28 cellular contexts compared by ENCODE assay signal in genomic region chr13:64083811-64084210, GRCh38.
"Had no signal": no experiment of that assay in that cellular context is flagged by ENCODE, and none has a peak within 500 bp of the region (broad histone marks: within the 10 kb centered on the region; RNA-seq: fewer than 3 reads in every experiment).

No MANE protein-coding gene starts in this region.

- H3K27me3 ChIP-seq: neutrophil, pancreas, right lobe of liver, sigmoid colon, suprapubic skin, testis, tibial artery, transverse colon, upper lobe of right lung, uterus had no signal

- H3K9me3 ChIP-seq: neutrophil, prostate gland, right lobe of liver, sigmoid colon, suprapubic skin, testis, tibial artery, transverse colon, upper lobe of right lung, uterus had no signal

- DNase-seq: naive thymus-derived CD8-positive, alpha-beta T cell; nephron progenitor cell; nucleus accumbens; pancreas; retina; right cardiac atrium; right lobe of liver; sigmoid colon; small intestine; stimulated activated CD4-positive, alpha-beta T cell treated with anti-CD3 and anti-CD28 coated beads, Interleukin-15, amount 100 ng/mL, for 24 hours; stimulated activated CD4-positive, alpha-beta T cell treated with anti-CD3 and anti-CD28 coated beads, Interleukin-2, amount 100 ng/mL, for 24 hours; stimulated activated CD4-positive, alpha-beta T cell treated with anti-CD3 and anti-CD28 coated beads, Interleukin-4, amount 100 ng/mL, for 1 hour; stimulated activated CD4-positive, alpha-beta T cell treated with anti-CD3 and anti-CD28 coated beads, Interleukin-4, amount 100 ng/mL, for 4 hours; stimulated activated CD8-positive, alpha-beta memory T cell treated with anti-CD3 and anti-CD28 coated beads, Interleukin-4, amount 100 ng/mL, for 48 hours; stimulated activated naive CD4-positive, alpha-beta T cell; stimulated activated naive CD8-positive, alpha-beta T cell treated with anti-CD3 and anti-CD28 coated beads, Interleukin-15, amount 100 ng/mL, for 72 hours; stimulated activated naive CD8-positive, alpha-beta T cell treated with anti-CD3 and anti-CD28 coated beads, Interleukin-15, Interleukin-2, amounts not matched to agents 100 U/mL and 50 U/mL, for 24 hours; substantia nigra; testis; tibial artery; transverse colon; upper lobe of right lung; uterus had no signal

- H3K4me3 ChIP-seq: pancreas, prostate gland, right lobe of liver, sigmoid colon, suprapubic skin, testis, tibial artery, transverse colon, upper lobe of right lung, uterus had no signal

- H3K27ac ChIP-seq: neutrophil, pancreas, prostate gland, right lobe of liver, sigmoid colon, suprapubic skin, testis, tibial artery, transverse colon, upper lobe of right lung, uterus had no signal

- ATAC-seq: naive thymus-derived CD8-positive, alpha-beta T cell; natural killer cell treated with Interleukin-12 subunit alpha and Interleukin-12 subunit beta and Interleukin-15 and Interleukin-18, amount 100 ng/mL, for 72 hours; pancreas; right cardiac atrium; right lobe of liver; stimulated activated memory B cell treated with anti-CD40 and anti-IgM and Interleukin-4, amounts not matched to agents 10 μg/mL and 1 μg/mL and 100 μg/mL, for 72 hours; stimulated activated naive CD8-positive, alpha-beta T cell treated with anti-CD3 and anti-CD28 coated beads, Interleukin-15, amount 100 ng/mL, for 72 hours; stimulated activated naive CD8-positive, alpha-beta T cell treated with anti-CD3 and anti-CD28 coated beads, Interleukin-15, Interleukin-2, amounts not matched to agents 100 U/mL and 50 U/mL, for 24 hours; upper lobe of right lung had no signal

- FAIRE-seq: pancreas had no signal

- H3K4me1 ChIP-seq: pancreas, prostate gland, right lobe of liver, sigmoid colon, suprapubic skin, testis, tibial artery, transverse colon, upper lobe of right lung, uterus had no signal

- H3K36me3 ChIP-seq: neutrophil, pancreas, prostate gland, right lobe of liver, sigmoid colon, suprapubic skin, tibial artery, transverse colon, upper lobe of right lung, uterus had no signal
